In genomic region chr18:31952223-31952622, GRCh38 we compare ENCODE assay signal across 35 cellular contexts.
"Had no signal": no experiment of that assay in that cellular context is flagged by ENCODE, and none has a peak within 500 bp of the region (broad histone marks: within the 10 kb centered on the region; RNA-seq: fewer than 3 reads in every experiment).

No MANE protein-coding gene starts in this region.

- H3K27ac ChIP-seq: adrenal gland, body of pancreas, epithelial cell of prostate, esophagus squamous epithelium, gastroesophageal sphincter, heart right ventricle, WERI-Rb-1 had no signal

- H3K9me3 ChIP-seq: adrenal gland, body of pancreas, esophagus squamous epithelium, gastroesophageal sphincter, heart right ventricle had no signal

- H3K27ac Mint-ChIP-seq: activated B cell treated with CpG ODN at 0.5 μM for 24 hours; activated CD8-positive, alpha-beta T cell treated with anti-CD3 and anti-CD28 coated beads for 36 hours; activated naive CD4-positive, alpha-beta T cell treated with anti-CD3 and anti-CD28 coated beads for 36 hours; activated naive CD4-positive, alpha-beta T cell treated with anti-CD3 and anti-CD28 coated beads, Interleukin-2, amount 50 U/mL, for 24 hours; activated naive CD8-positive, alpha-beta T cell treated with anti-CD3 and anti-CD28 coated beads for 36 hours; activated naive CD8-positive, alpha-beta T cell treated with anti-CD3 and anti-CD28 coated beads, Interleukin-2, amount 50 U/mL, for 24 hours; activated T-helper 2 cell treated with anti-CD3 and anti-CD28 coated beads, Interferon-gamma antibody, Interleukin-2, Interleukin-4, amounts not matched to agents 10 μg/mL and 5 μg/mL and 100 μg/mL, durations not matched to agents 14 hours and 24 hours and 36 hours; effector memory CD8-positive, alpha-beta T cell; T-helper 1 cell treated with Interleukin-12 subunit alpha and Interleukin-12 subunit beta and Interleukin-4 antibody, amounts not matched to agents 30 μg/mL and 1 μg/mL, for 36 hours; T-helper 2 cell treated with Interferon-gamma antibody and Interleukin-4, amounts not matched to agents 5 μg/mL and 100 μg/mL, for 36 hours had no signal

- DNase-seq: activated B cell treated with CpG ODN at 0.5 μM for 24 hours; activated CD4-positive, alpha-beta T cell treated with anti-CD3 and anti-CD28 coated beads for 48 hours; activated CD4-positive, alpha-beta T cell treated with anti-CD3 and anti-CD28 coated beads, Interleukin-2, amount 50 U/mL, for 1 hour; activated CD4-positive, alpha-beta T cell treated with anti-CD3 and anti-CD28 coated beads, Interleukin-2, amount 50 U/mL, for 48 hours; activated CD8-positive, alpha-beta memory T cell treated with anti-CD3 and anti-CD28 coated beads for 24 hours; activated CD8-positive, alpha-beta T cell treated with anti-CD3 and anti-CD28 coated beads for 36 hours; activated effector memory CD4-positive, alpha-beta T cell treated with anti-CD3 and anti-CD28 coated beads, Interleukin-2, amount 50 U/mL, for 16 hours; activated naive CD4-positive, alpha-beta T cell treated with anti-CD3 and anti-CD28 coated beads for 36 hours; activated naive CD8-positive, alpha-beta T cell treated with anti-CD3 and anti-CD28 coated beads for 36 hours; activated naive CD8-positive, alpha-beta T cell treated with anti-CD3 and anti-CD28 coated beads, Interleukin-2, amount 50 U/mL, for 24 hours; activated T-cell treated with anti-CD3 and anti-CD28 coated beads, Interleukin-2, amount 50 U/mL, for 4 hours; adrenal gland; amygdala; aorta; body of pancreas; caudate nucleus; cortex of kidney; dermis blood vessel endothelial cell; effector CD4-positive, alpha-beta T cell; effector memory CD8-positive, alpha-beta T cell; esophagus squamous epithelium; foreskin melanocyte; heart right ventricle; T1000; WERI-Rb-1 had no signal

- H3K36me3 Mint-ChIP-seq: activated naive CD4-positive, alpha-beta T cell treated with anti-CD3 and anti-CD28 coated beads, Interleukin-2, amount 50 U/mL, for 24 hours; activated naive CD8-positive, alpha-beta T cell treated with anti-CD3 and anti-CD28 coated beads for 36 hours had no signal

- H3K9me3 Mint-ChIP-seq: activated B cell treated with CpG ODN at 0.5 μM for 24 hours; activated CD8-positive, alpha-beta T cell treated with anti-CD3 and anti-CD28 coated beads for 36 hours; activated naive CD4-positive, alpha-beta T cell treated with anti-CD3 and anti-CD28 coated beads for 36 hours; activated naive CD4-positive, alpha-beta T cell treated with anti-CD3 and anti-CD28 coated beads, Interleukin-2, amount 50 U/mL, for 24 hours; activated naive CD8-positive, alpha-beta T cell treated with anti-CD3 and anti-CD28 coated beads for 36 hours; activated naive CD8-positive, alpha-beta T cell treated with anti-CD3 and anti-CD28 coated beads, Interleukin-2, amount 50 U/mL, for 24 hours; activated T-cell treated with anti-CD3 and anti-CD28 coated beads, Interleukin-2, amount 50 U/mL, for 4 hours; activated T-helper 2 cell treated with anti-CD3 and anti-CD28 coated beads, Interferon-gamma antibody, Interleukin-2, Interleukin-4, amounts not matched to agents 10 μg/mL and 5 μg/mL and 100 μg/mL, durations not matched to agents 14 hours and 24 hours and 36 hours; effector memory CD8-positive, alpha-beta T cell; T-helper 1 cell treated with Interleukin-12 subunit alpha and Interleukin-12 subunit beta and Interleukin-4 antibody, amounts not matched to agents 30 μg/mL and 1 μg/mL, for 36 hours; T-helper 2 cell treated with Interferon-gamma antibody and Interleukin-4, amounts not matched to agents 5 μg/mL and 100 μg/mL, for 36 hours had no signal

- FAIRE-seq: colon, endometrium, endothelial cell of umbilical vein had no signal

- H3K4me1 Mint-ChIP-seq: activated B cell treated with CpG ODN at 0.5 μM for 24 hours; activated naive CD4-positive, alpha-beta T cell treated with anti-CD3 and anti-CD28 coated beads, Interleukin-2, amount 50 U/mL, for 24 hours had no signal

- H3K4me3 Mint-ChIP-seq: activated B cell treated with CpG ODN at 0.5 μM for 24 hours; activated CD8-positive, alpha-beta T cell treated with anti-CD3 and anti-CD28 coated beads for 36 hours; activated naive CD4-positive, alpha-beta T cell treated with anti-CD3 and anti-CD28 coated beads for 36 hours; activated naive CD4-positive, alpha-beta T cell treated with anti-CD3 and anti-CD28 coated beads, Interleukin-2, amount 50 U/mL, for 24 hours; activated naive CD8-positive, alpha-beta T cell treated with anti-CD3 and anti-CD28 coated beads for 36 hours; activated naive CD8-positive, alpha-beta T cell treated with anti-CD3 and anti-CD28 coated beads, Interleukin-2, amount 50 U/mL, for 24 hours; activated T-cell treated with anti-CD3 and anti-CD28 coated beads, Interleukin-2, amount 50 U/mL, for 4 hours; effector memory CD8-positive, alpha-beta T cell; T-helper 1 cell treated with Interleukin-12 subunit alpha and Interleukin-12 subunit beta and Interleukin-4 antibody, amounts not matched to agents 30 μg/mL and 1 μg/mL, for 36 hours; T-helper 2 cell treated with Interferon-gamma antibody and Interleukin-4, amounts not matched to agents 5 μg/mL and 100 μg/mL, for 36 hours had no signal

- H3K27me3 ChIP-seq: adrenal gland, body of pancreas, esophagus squamous epithelium had no signal

- ATAC-seq: activated CD4-positive, CD25-positive, alpha-beta regulatory T cell treated with anti-CD3 and anti-CD28 coated beads, Interleukin-2, amount 50 U/mL, for 24 hours; activated CD8-positive, alpha-beta T cell treated with anti-CD3 and anti-CD28 coated beads for 36 hours; activated naive CD8-positive, alpha-beta T cell treated with anti-CD3 and anti-CD28 coated beads, Interleukin-2, amount 50 U/mL, for 24 hours; activated T-cell treated with anti-CD3 and anti-CD28 coated beads, Interleukin-2, amount 50 U/mL, for 4 hours; body of pancreas; effector memory CD8-positive, alpha-beta T cell; gastroesophageal sphincter; heart right ventricle had no signal

- H3K36me3 ChIP-seq: adrenal gland, esophagus squamous epithelium, gastroesophageal sphincter, heart right ventricle, WERI-Rb-1 had no signal

- H3K27me3 Mint-ChIP-seq: activated CD8-positive, alpha-beta T cell treated with anti-CD3 and anti-CD28 coated beads for 36 hours; activated naive CD4-positive, alpha-beta T cell treated with anti-CD3 and anti-CD28 coated beads, Interleukin-2, amount 50 U/mL, for 24 hours; activated naive CD8-positive, alpha-beta T cell treated with anti-CD3 and anti-CD28 coated beads for 36 hours; activated naive CD8-positive, alpha-beta T cell treated with anti-CD3 and anti-CD28 coated beads, Interleukin-2, amount 50 U/mL, for 24 hours had no signal

- H3K4me3 ChIP-seq: adrenal gland, body of pancreas, esophagus squamous epithelium, gastroesophageal sphincter, heart right ventricle had no signal

- H3K4me1 ChIP-seq: adrenal gland, body of pancreas, gastroesophageal sphincter, heart right ventricle had no signal
